In genomic region chr14:20799955-20800544, GRCh38 we compare ENCODE assay signal across 1 cellular context.
TF ChIP-seq lines count a peak whose summit lies in the region.

No MANE protein-coding gene starts in this region.

TF ChIP-seq in K562, 482 proteins besides CTCF, POLR2A, EP300 and RAD21 (continued from another document and continues in another):
- TF ChIP-seq ZNF253 (CRISPR knock-in tag; conservative IDR thresholded peaks at IDR 0.05) (no peak), MAFF (IDR thresholded peaks at IDR 0.05; ENCODE audit: low read length) (peak; percentile 19; the same call in 1 of the 2 replicates), SLC30A9 (CRISPR knock-in tag; IDR thresholded peaks at IDR 0.05) (no peak), IFI16 (CRISPR knock-in tag; IDR thresholded peaks at IDR 0.05) (no peak), MXI1 (IDR thresholded peaks at IDR 0.05; ENCODE audit: low read depth, low read length) (no peak), FOXA3 (CRISPR knock-in tag; conservative IDR thresholded peaks at IDR 0.05 in 1 of 2, IDR thresholded peaks at IDR 0.05 in 1 of 2) (no peak), TRIM28 (IDR thresholded peaks at IDR 0.05) (no peak), ZNF449 (CRISPR knock-in tag; IDR thresholded peaks at IDR 0.05) (no peak), MYNN (IDR thresholded peaks at IDR 0.05) (no peak), MYNN (CRISPR knock-in tag; IDR thresholded peaks at IDR 0.05) (no peak), POLR2H (tag; IDR thresholded peaks at IDR 0.05; ENCODE audit: low read depth) (no peak), HDAC2 (IDR thresholded peaks at IDR 0.05) (no peak), THRB (CRISPR knock-in tag; conservative IDR thresholded peaks at IDR 0.05) (no peak), FOXJ2 (tag; IDR thresholded peaks at IDR 0.05) (no peak), E2F1 (CRISPR knock-in tag; IDR thresholded peaks at IDR 0.05) (no peak), SMC3 (conservative IDR thresholded peaks at IDR 0.05; ENCODE audit: insufficient read depth, low read depth, low read length) (no peak), RBM22 (IDR thresholded peaks at IDR 0.05; ENCODE audit: low read depth, low read length, poor library complexity, severe bottlenecking) (no peak), KDM4B (IDR thresholded peaks at IDR 0.05; ENCODE audit: borderline replicate concordance in 2 of 2, low read depth in 1 of 2) (no peak), GTF2B (IDR thresholded peaks at IDR 0.05; ENCODE audit: extremely low read depth, insufficient read length) (no peak), ZNF740 (CRISPR knock-in tag; IDR thresholded peaks at IDR 0.05) (no peak), ZNF740 (tag; IDR thresholded peaks at IDR 0.05) (peak in 1 of 2 experiments; percentile 58; a peak in 1 of 4 replicates), PHF20 (IDR thresholded peaks at IDR 0.05; ENCODE audit: partially characterized antibody) (no peak), POLR2AphosphoS5 (IDR thresholded peaks at IDR 0.05; ENCODE audit: control insufficient read depth, insufficient read depth, low read depth, low read length) (no peak), RAD51 (IDR thresholded peaks at IDR 0.05; ENCODE audit: borderline replicate concordance, low read depth) (no peak), ZC3H8 (IDR thresholded peaks at IDR 0.05) (no peak), MCM5 (IDR thresholded peaks at IDR 0.05; ENCODE audit: low read depth) (no peak), ZNF277 (CRISPR knock-in tag; IDR thresholded peaks at IDR 0.05; ENCODE audit: borderline replicate concordance) (no peak), ARID1B (IDR thresholded peaks at IDR 0.05) (no peak), XRCC5 (IDR thresholded peaks at IDR 0.05; ENCODE audit: low read depth, low read length) (no peak), ZNF384 (IDR thresholded peaks at IDR 0.05; ENCODE audit: low read depth, low read length) (no peak), ETV6 (IDR thresholded peaks at IDR 0.05; ENCODE audit: borderline replicate concordance in 1 of 2, low read depth in 2 of 2, low read length in 1 of 2) (no peak), ETV6 (CRISPR knock-in tag; IDR thresholded peaks at IDR 0.05; ENCODE audit: borderline replicate concordance) (no peak), LEF1 (IDR thresholded peaks at IDR 0.05) (no peak), NFYB (IDR thresholded peaks at IDR 0.05; ENCODE audit: extremely low read depth, insufficient read length) (no peak), ZNF232 (CRISPR knock-in tag; IDR thresholded peaks at IDR 0.05) (no peak), FOS (IDR thresholded peaks at IDR 0.05; ENCODE audit: extremely low read depth, insufficient read length) (no peak), ZNF239 (CRISPR knock-in tag; IDR thresholded peaks at IDR 0.05) (no peak), HDGF (IDR thresholded peaks at IDR 0.05) (no peak), ZNF280A (IDR thresholded peaks at IDR 0.05; ENCODE audit: low read depth, partially characterized antibody) (no peak), BRD9 (IDR thresholded peaks at IDR 0.05; ENCODE audit: low read depth, partially characterized antibody) (no peak), HMG20A (CRISPR knock-in tag; conservative IDR thresholded peaks at IDR 0.05) (no peak), RUNX1 (IDR thresholded peaks at IDR 0.05; ENCODE audit: low read depth) (no peak), CUX1 (CRISPR knock-in tag; IDR thresholded peaks at IDR 0.05) (no peak), ZNF165 (CRISPR knock-in tag; IDR thresholded peaks at IDR 0.05; ENCODE audit: borderline replicate concordance) (no peak), ADNP (tag; IDR thresholded peaks at IDR 0.05) (no peak), SIN3A (IDR thresholded peaks at IDR 0.05; ENCODE audit: borderline replicate concordance in 2 of 2, control insufficient read depth in 1 of 2, low read depth in 2 of 2, low read length in 2 of 2) (no peak), KAT8 (IDR thresholded peaks at IDR 0.05; ENCODE audit: low read depth) (no peak), ZNF143 (CRISPR knock-in tag; IDR thresholded peaks at IDR 0.05) (no peak)
- TF ChIP-seq, protein P1, sequence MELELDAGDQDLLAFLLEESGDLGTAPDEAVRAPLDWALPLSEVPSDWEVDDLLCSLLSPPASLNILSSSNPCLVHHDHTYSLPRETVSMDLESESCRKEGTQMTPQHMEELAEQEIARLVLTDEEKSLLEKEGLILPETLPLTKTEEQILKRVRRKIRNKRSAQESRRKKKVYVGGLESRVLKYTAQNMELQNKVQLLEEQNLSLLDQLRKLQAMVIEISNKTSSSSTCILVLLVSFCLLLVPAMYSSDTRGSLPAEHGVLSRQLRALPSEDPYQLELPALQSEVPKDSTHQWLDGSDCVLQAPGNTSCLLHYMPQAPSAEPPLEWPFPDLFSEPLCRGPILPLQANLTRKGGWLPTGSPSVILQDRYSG (tag; conservative IDR thresholded peaks at IDR 0.05; ENCODE audit: low read depth): peak; percentile 79; the same call in 1 of the 2 replicates
- TF ChIP-seq, protein P2, sequence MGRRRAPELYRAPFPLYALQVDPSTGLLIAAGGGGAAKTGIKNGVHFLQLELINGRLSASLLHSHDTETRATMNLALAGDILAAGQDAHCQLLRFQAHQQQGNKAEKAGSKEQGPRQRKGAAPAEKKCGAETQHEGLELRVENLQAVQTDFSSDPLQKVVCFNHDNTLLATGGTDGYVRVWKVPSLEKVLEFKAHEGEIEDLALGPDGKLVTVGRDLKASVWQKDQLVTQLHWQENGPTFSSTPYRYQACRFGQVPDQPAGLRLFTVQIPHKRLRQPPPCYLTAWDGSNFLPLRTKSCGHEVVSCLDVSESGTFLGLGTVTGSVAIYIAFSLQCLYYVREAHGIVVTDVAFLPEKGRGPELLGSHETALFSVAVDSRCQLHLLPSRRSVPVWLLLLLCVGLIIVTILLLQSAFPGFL (CRISPR knock-in tag; IDR thresholded peaks at IDR 0.05): no peak
- TF ChIP-seq, protein P3, sequence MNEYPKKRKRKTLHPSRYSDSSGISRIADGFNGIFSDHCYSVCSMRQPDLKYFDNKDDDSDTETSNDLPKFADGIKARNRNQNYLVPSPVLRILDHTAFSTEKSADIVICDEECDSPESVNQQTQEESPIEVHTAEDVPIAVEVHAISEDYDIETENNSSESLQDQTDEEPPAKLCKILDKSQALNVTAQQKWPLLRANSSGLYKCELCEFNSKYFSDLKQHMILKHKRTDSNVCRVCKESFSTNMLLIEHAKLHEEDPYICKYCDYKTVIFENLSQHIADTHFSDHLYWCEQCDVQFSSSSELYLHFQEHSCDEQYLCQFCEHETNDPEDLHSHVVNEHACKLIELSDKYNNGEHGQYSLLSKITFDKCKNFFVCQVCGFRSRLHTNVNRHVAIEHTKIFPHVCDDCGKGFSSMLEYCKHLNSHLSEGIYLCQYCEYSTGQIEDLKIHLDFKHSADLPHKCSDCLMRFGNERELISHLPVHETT (CRISPR knock-in tag; conservative IDR thresholded peaks at IDR 0.05 in 1 of 2, IDR thresholded peaks at IDR 0.05 in 1 of 2): peak in 1 of 2 experiments; percentile 40; a peak in 1 of 4 replicates
